ENCODE assay signal across 23 cellular contexts in the genomic region with DNA sequence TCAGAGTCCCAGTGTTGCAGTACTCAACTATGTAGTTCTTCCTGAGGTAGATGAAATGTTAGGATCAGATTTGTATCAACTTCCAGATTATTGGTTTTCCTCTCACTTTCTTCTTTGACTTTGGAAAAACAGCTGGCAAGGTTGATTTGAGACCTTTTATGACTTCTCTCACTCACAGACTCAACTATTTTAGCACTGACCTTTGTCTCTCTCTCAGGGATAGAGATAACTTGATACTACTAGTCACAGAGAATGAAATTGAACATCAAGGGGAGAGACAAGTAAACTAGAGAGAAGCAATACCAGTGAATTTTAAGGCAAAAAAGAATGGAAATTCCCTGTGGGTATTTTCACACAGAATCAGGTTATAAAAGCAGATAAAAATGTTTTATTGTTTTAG.
"Had no signal": no experiment of that assay in that cellular context is flagged by ENCODE, and none has a peak within 500 bp of the region (broad histone marks: within the 10 kb centered on the region; RNA-seq: fewer than 3 reads in every experiment).

No MANE protein-coding gene starts in this region.

- H3K27me3 ChIP-seq: dorsolateral prefrontal cortex, left lung, neutrophil, sigmoid colon, suprapubic skin, transverse colon, upper lobe of right lung, uterus had no signal

- H3K9me3 ChIP-seq: left lung, neutrophil, prostate gland, sigmoid colon, suprapubic skin, transverse colon, upper lobe of right lung, uterus had no signal

- DNase-seq: cerebellar nuclear complex; dorsolateral prefrontal cortex; effector CD4-positive, alpha-beta T cell; left lung; mesenchymal stem cell; midbrain; naive thymus-derived CD8-positive, alpha-beta T cell; right cardiac atrium; sigmoid colon; stimulated activated CD4-positive, alpha-beta T cell treated with anti-CD3 and anti-CD28 coated beads, Interleukin-15, amount 100 ng/mL, for 24 hours; stimulated activated CD4-positive, alpha-beta T cell treated with anti-CD3 and anti-CD28 coated beads, Interleukin-4, amount 100 ng/mL, for 1 hour; stimulated activated CD8-positive, alpha-beta memory T cell treated with anti-CD3 and anti-CD28 coated beads, Interleukin-4, amount 100 ng/mL, for 48 hours; stimulated activated naive CD4-positive, alpha-beta T cell; stimulated activated naive CD8-positive, alpha-beta T cell treated with anti-CD3 and anti-CD28 coated beads, Interleukin-15, amount 100 ng/mL, for 72 hours; transverse colon; upper lobe of right lung; uterus had no signal

- H3K4me3 ChIP-seq: dorsolateral prefrontal cortex, left lung, prostate gland, sigmoid colon, skin epidermis, suprapubic skin, transverse colon, upper lobe of right lung, uterus had no signal

- ATAC-seq: left lung; naive thymus-derived CD8-positive, alpha-beta T cell; right cardiac atrium; stimulated activated naive CD8-positive, alpha-beta T cell treated with anti-CD3 and anti-CD28 coated beads, Interleukin-15, amount 100 ng/mL, for 72 hours; upper lobe of right lung had no signal

- FAIRE-seq: frontal cortex, keratinocyte had no signal

- H3K27ac ChIP-seq: dorsolateral prefrontal cortex, left lung, neutrophil, prostate gland, sigmoid colon, skin epidermis, suprapubic skin, transverse colon, upper lobe of right lung, uterus had no signal

- H3K4me1 ChIP-seq: left lung, prostate gland, upper lobe of right lung, uterus had no signal

- H3K36me3 ChIP-seq: left lung, neutrophil, prostate gland, sigmoid colon, suprapubic skin, transverse colon, upper lobe of right lung, uterus had no signal
